ENCODE assay signal across 15 cellular contexts in the genomic region with DNA sequence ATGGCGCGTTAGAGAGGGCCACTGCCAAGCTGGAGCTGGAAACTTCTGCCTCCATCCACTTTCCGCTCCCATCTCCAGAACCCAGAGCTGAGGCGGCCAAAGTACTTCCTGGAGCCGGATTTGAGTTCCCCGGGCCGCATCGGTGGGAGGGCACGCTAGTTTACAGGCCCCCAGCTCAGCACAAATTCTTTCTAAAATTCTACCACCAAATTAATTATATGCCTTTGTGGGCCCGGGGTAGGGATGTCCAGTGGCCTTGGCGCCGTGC. TPM values are rescaled to one million over a fixed set of nuclear protein-coding genes. Genes with fewer than 3 reads are reported as not detected.
A peak's percentile ranks its signal among the peaks of the same experiment; 100 is the strongest.
DNase-seq lines count a peak whose midpoint lies in the region; TF ChIP-seq lines count a peak whose summit lies in the region.
"Had no signal": no experiment of that assay in that cellular context is flagged by ENCODE, and none has a peak within 500 bp of the region (broad histone marks: within the 10 kb centered on the region; RNA-seq: fewer than 3 reads in every experiment).

No MANE protein-coding gene starts in this region.

- intact Hi-C loops in esophagus muscularis mucosa (cut with DNase I) = no loop called here

- H3K4me1 ChIP-seq in ES-I3 (ENCODE audit: insufficient read depth, low read length) (peaks cover 5% of the 10 kb centered on the region), esophagus muscularis mucosa (peaks cover 43 to 62% (median 58%) of the 10 kb centered on the region in 4 donors), osteoblast (ENCODE audit: insufficient read depth, low read length) (no peaks in the 10 kb centered on the region), Peyer's patch (peaks cover 0 to 46% (median 0%) of the 10 kb centered on the region in 4 donors)

- peak overlapping the region; percentile 57; the same call in 1 of the 2 replicates for H3K9ac ChIP-seq in ES-I3 (ENCODE audit: low read depth, low read length)

- no peak overlapping the region for H3K4me2 ChIP-seq in osteoblast (ENCODE audit: insufficient read depth, low read length)

- H3K4me3 ChIP-seq in esophagus muscularis mucosa (peak overlapping the region in 2 of 4 donors; percentile 12 to 23), osteoblast (ENCODE audit: insufficient read depth, low read length) (no peak overlapping the region), Peyer's patch (no peak overlapping the region)
- H3K4me3 ChIP-seq: MG63, upper lobe of right lung had no signal

- H3K27ac ChIP-seq in esophagus muscularis mucosa (replicated peaks in 1 of 4) (no peak overlapping the region), osteoblast (ENCODE audit: low read depth, low read length) (no peak overlapping the region), Peyer's patch (no peak overlapping the region)
- H3K27ac ChIP-seq: upper lobe of right lung had no signal

- H3K9me3 ChIP-seq in ES-I3 (ENCODE audit: control insufficient read depth, insufficient read depth, low read length) (no peaks in the 10 kb centered on the region), esophagus muscularis mucosa (no peaks in the 10 kb centered on the region), osteoblast (ENCODE audit: low read depth, low read length) (no peaks in the 10 kb centered on the region), Peyer's patch (no peaks in the 10 kb centered on the region)
- H3K9me3 ChIP-seq: MG63, upper lobe of right lung had no signal

- H2AFZ ChIP-seq in osteoblast (ENCODE audit: low read length) = no peak overlapping the region

- no peak for TF ChIP-seq EP300 in esophagus muscularis mucosa (IDR thresholded peaks at IDR 0.05)

- H3K36me3 ChIP-seq in ES-I3 (ENCODE audit: insufficient read depth, low read length) (no peaks in the 10 kb centered on the region), esophagus muscularis mucosa (no peaks in the 10 kb centered on the region), osteoblast (ENCODE audit: insufficient read depth, low read length) (no peaks in the 10 kb centered on the region), Peyer's patch (no peaks in the 10 kb centered on the region)
- H3K36me3 ChIP-seq: MG63, upper lobe of right lung had no signal

- peak; percentile 9 for DNase-seq in M059J (ENCODE audit: low read depth)
- peak; percentile 37 for DNase-seq in esophagus muscularis mucosa (ENCODE audit: extremely low spot score)
- peak; percentile 78 for DNase-seq in osteoblast (ENCODE audit: insufficient read length, low spot score, missing footprints)
- DNase-seq in Peyer's patch = no peak
- no peak for DNase-seq in A172 (ENCODE audit: low spot score)
- DNase-seq in putamen (ENCODE audit: low spot score) = no peak
- DNase-seq: effector CD8-positive, alpha-beta T cell; MG63; NCI-H2029 treated with DMSO at 0.1 percent for 48 hours; NK-92 treated with Interleukin-12 subunit alpha and Interleukin-12 subunit beta, amount 100 ng/mL, for 24 hours; Right ventricle myocardium superior; T-helper 9 cell; upper lobe of right lung had no signal

- TF ChIP-seq CTCF in esophagus muscularis mucosa (IDR thresholded peaks at IDR 0.05) (no peak), osteoblast (IDR thresholded peaks at IDR 0.05; ENCODE audit: extremely low read depth, low read depth, low read length) (no peak), Peyer's patch (IDR thresholded peaks at IDR 0.05) (no peak)

- no peaks in the 10 kb centered on the region for H3K79me2 ChIP-seq in osteoblast (ENCODE audit: insufficient read depth, low read length)

- 0% methylated on average over 11 of the region's 12 CpGs for WGBS in esophagus muscularis mucosa

- no peak for TF ChIP-seq POLR2A in esophagus muscularis mucosa (IDR thresholded peaks at IDR 0.05; ENCODE audit: low read depth)
- no peak for TF ChIP-seq POLR2A in Peyer's patch (IDR thresholded peaks at IDR 0.05)

- H3K27me3 ChIP-seq in esophagus muscularis mucosa = peaks cover 0 to 100% (median 55%) of the 10 kb centered on the region in 4 donors
- H3K27me3 ChIP-seq in osteoblast (ENCODE audit: insufficient read depth, low read length) = peaks cover 72% of the 10 kb centered on the region
- H3K27me3 ChIP-seq in Peyer's patch = peaks cover 0 to 44% of the 10 kb centered on the region in 2 donors

- no peaks in the 10 kb centered on the region for H4K20me1 ChIP-seq in osteoblast (ENCODE audit: insufficient read depth, low read length)

RNA-seq across cellular contexts. Expression of a gene that starts 3.7 kb away (rescaled TPM):
- total RNA-seq in M059J (2014; rRNA removed; shearing (Covaris generic)) = not detected in 2 replicates
- total RNA-seq in esophagus muscularis mucosa (not detected), osteoblast (not detected in 2 replicates), Peyer's patch (not detected)
- not detected in 2 replicates for total RNA-seq in A172 (2014; rRNA removed; shearing (Covaris generic))
- total RNA-seq: renal cortical epithelial cell, Right ventricle myocardium superior, upper lobe of right lung had no signal

Comparison
In these comparisons a context has a peak if more than half of its experiments do, and no peak if none do; other contexts are left out.
1. DNase-seq: peak in M059J (single experiment), esophagus muscularis mucosa (single experiment) and osteoblast (single experiment); none in Peyer's patch (0 of 3), A172 (single experiment) and putamen (single experiment).